21 cellular contexts compared by ENCODE assay signal in genomic region chr20:54608039-54608745, GRCh38.
"Had no signal": no experiment of that assay in that cellular context is flagged by ENCODE, and none has a peak within 500 bp of the region (broad histone marks: within the 10 kb centered on the region; RNA-seq: fewer than 3 reads in every experiment).

No MANE protein-coding gene starts in this region.

- FAIRE-seq: islet of Langerhans had no signal

- H3K27me3 Mint-ChIP-seq: effector memory CD8-positive, alpha-beta T cell had no signal

- H3K36me3 Mint-ChIP-seq: naive B cell had no signal

- H3K27ac ChIP-seq: epithelial cell of prostate, esophagus muscularis mucosa, gastrocnemius medialis, parathyroid adenoma, prostate gland, right lobe of liver, stomach, thoracic aorta, transverse colon had no signal

- H3K9me3 ChIP-seq: esophagus muscularis mucosa, gastrocnemius medialis, heart right ventricle, prostate gland, right lobe of liver, stomach, thoracic aorta, transverse colon had no signal

- H3K4me1 ChIP-seq: esophagus muscularis mucosa, gastrocnemius medialis, parathyroid adenoma, prostate gland, right lobe of liver, stomach, transverse colon had no signal

- H2AFZ ChIP-seq: parathyroid adenoma had no signal

- H3K36me3 ChIP-seq: esophagus muscularis mucosa, gastrocnemius medialis, prostate gland, right lobe of liver, stomach, thoracic aorta, transverse colon had no signal

- H3K4me3 Mint-ChIP-seq: effector memory CD8-positive, alpha-beta T cell; nephron had no signal

- H3K9ac ChIP-seq: parathyroid adenoma had no signal

- H3K27ac Mint-ChIP-seq: effector memory CD8-positive, alpha-beta T cell; nephron had no signal

- H3K9me3 Mint-ChIP-seq: nephron had no signal

- H3K4me3 ChIP-seq: esophagus muscularis mucosa, gastrocnemius medialis, heart right ventricle, prostate gland, right lobe of liver, stomach, thoracic aorta, transverse colon had no signal

- ATAC-seq: effector memory CD8-positive, alpha-beta T cell; gastrocnemius medialis; heart right ventricle; right lobe of liver had no signal

- DNase-seq: effector memory CD8-positive, alpha-beta T cell; gastrocnemius medialis; heart right ventricle; hypothalamus; kidney glomerular epithelial cell; mesendoderm; naive B cell; occipital lobe; right lobe of liver; stimulated activated CD4-positive, alpha-beta T cell treated with anti-CD3 and anti-CD28 coated beads, Interleukin-4, amount 100 ng/mL, for 24 hours; stimulated activated naive CD4-positive, alpha-beta T cell; stomach; substantia nigra; transverse colon had no signal

- H3K79me2 ChIP-seq: parathyroid adenoma had no signal

- H3K27me3 ChIP-seq: esophagus muscularis mucosa, gastrocnemius medialis, heart right ventricle, right lobe of liver, stomach, transverse colon had no signal
